10 cellular contexts compared by ENCODE assay signal in the genomic region with DNA sequence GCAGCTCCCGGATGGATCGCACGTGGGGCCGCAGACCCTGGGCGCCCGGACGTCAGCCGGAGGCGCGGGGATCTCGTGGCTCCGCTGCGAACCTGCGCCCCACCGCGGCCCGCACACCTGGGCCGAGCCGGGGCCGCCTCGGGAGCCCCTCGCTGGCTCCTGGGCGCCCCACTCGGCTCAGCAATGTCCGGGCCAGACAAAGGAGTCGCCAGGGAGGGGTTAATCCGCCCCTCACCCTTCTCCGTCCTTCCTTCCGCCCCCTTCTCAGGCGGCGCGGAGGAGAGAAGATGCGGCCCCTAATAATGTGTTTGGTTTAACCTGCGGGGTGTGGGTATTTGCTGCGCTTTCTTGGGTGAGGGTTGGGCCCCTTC. TPM values are rescaled to one million over a fixed set of nuclear protein-coding genes. Genes with fewer than 3 reads are reported as not detected.
DNase-seq lines count a peak whose midpoint lies in the region; ATAC-seq and TF ChIP-seq lines count a peak whose summit lies in the region.
"Had no signal": no experiment of that assay in that cellular context is flagged by ENCODE, and none has a peak within 500 bp of the region (broad histone marks: within the 10 kb centered on the region; RNA-seq: fewer than 3 reads in every experiment).

No MANE protein-coding gene starts in this region.

- no peak for DNase-seq in activated naive CD4-positive, alpha-beta T cell treated with anti-CD3 and anti-CD28 coated beads, Interleukin-2, amount 50 U/mL, for 72 hours (ENCODE audit: low spot score in 2 of 2)
- no peak for DNase-seq in mesothelial cell of epicardium (ENCODE audit: low spot score in 2 of 2, unreplicated experiment in 2 of 2)
- DNase-seq in cerebellar cortex (ENCODE audit: low spot score), result no peak
- no peak for DNase-seq in NCI-H748 (lab: John Stamatoyannopoulos, UW; ENCODE audit: unreplicated experiment)
- DNase-seq in activated T-helper 1 cell treated with anti-CD3 and anti-CD28 coated beads, Interleukin-12 subunit alpha, Interleukin-12 subunit beta, Interleukin-2, Interleukin-4 antibody, amounts not matched to agents 30 ng/mL and 10 ng/mL and 1 ng/mL, durations not matched to agents 14 hours and 24 hours and 36 hours (ENCODE audit: low spot score), result no peak
- DNase-seq: CD4-positive, alpha-beta T cell; occipital lobe had no signal

- H3K4me1 Mint-ChIP-seq in activated naive CD4-positive, alpha-beta T cell treated with anti-CD3 and anti-CD28 coated beads, Interleukin-2, amount 50 U/mL, for 24 hours, result peaks cover 25% of the 10 kb centered on the region
- peaks cover 52% of the 10 kb centered on the region for H3K4me1 Mint-ChIP-seq in dendritic cell treated with granulocyte-macrophage colony-stimulating factor and Interleukin-4, amounts not matched to agents 40 ng/mL and 50 ng/mL, for 4 days (ENCODE audit: low read depth)
- peaks cover 30% of the 10 kb centered on the region for H3K4me1 Mint-ChIP-seq in mesothelial cell of epicardium
- peaks cover 6% of the 10 kb centered on the region for H3K4me1 Mint-ChIP-seq in activated T-helper 1 cell treated with anti-CD3 and anti-CD28 coated beads, Interleukin-12 subunit alpha, Interleukin-12 subunit beta, Interleukin-2, Interleukin-4 antibody, amounts not matched to agents 30 ng/mL and 10 ng/mL and 1 ng/mL, durations not matched to agents 14 hours and 24 hours and 36 hours (ENCODE audit: low read depth)

- no peaks in the 10 kb centered on the region for H3K36me3 ChIP-seq in urinary bladder (ENCODE audit: insufficient read depth)

- H3K4me1 ChIP-seq in urinary bladder (ENCODE audit: insufficient read depth), result peaks cover 3% of the 10 kb centered on the region

- no peak for ATAC-seq in activated naive CD4-positive, alpha-beta T cell treated with anti-CD3 and anti-CD28 coated beads, Interleukin-2, amount 50 U/mL, for 72 hours

- no peaks in the 10 kb centered on the region for H3K9me3 Mint-ChIP-seq in activated naive CD4-positive, alpha-beta T cell treated with anti-CD3 and anti-CD28 coated beads, Interleukin-2, amount 50 U/mL, for 24 hours
- no peaks in the 10 kb centered on the region for H3K9me3 Mint-ChIP-seq in activated naive CD4-positive, alpha-beta T cell treated with anti-CD3 and anti-CD28 coated beads, Interleukin-2, amount 50 U/mL, for 72 hours
- H3K9me3 Mint-ChIP-seq in dendritic cell treated with granulocyte-macrophage colony-stimulating factor and Interleukin-4, amounts not matched to agents 40 ng/mL and 50 ng/mL, for 4 days, result no peaks in the 10 kb centered on the region
- H3K9me3 Mint-ChIP-seq in mesothelial cell of epicardium, result no peaks in the 10 kb centered on the region
- no peaks in the 10 kb centered on the region for H3K9me3 Mint-ChIP-seq in activated T-helper 1 cell treated with anti-CD3 and anti-CD28 coated beads, Interleukin-12 subunit alpha, Interleukin-12 subunit beta, Interleukin-2, Interleukin-4 antibody, amounts not matched to agents 30 ng/mL and 10 ng/mL and 1 ng/mL, durations not matched to agents 14 hours and 24 hours and 36 hours
- H3K9me3 Mint-ChIP-seq: CD4-positive, alpha-beta T cell had no signal

- peak overlapping the region; percentile 59 for H3K27ac Mint-ChIP-seq in activated naive CD4-positive, alpha-beta T cell treated with anti-CD3 and anti-CD28 coated beads, Interleukin-2, amount 50 U/mL, for 24 hours
- H3K27ac Mint-ChIP-seq in activated naive CD4-positive, alpha-beta T cell treated with anti-CD3 and anti-CD28 coated beads, Interleukin-2, amount 50 U/mL, for 72 hours, result no peak overlapping the region
- H3K27ac Mint-ChIP-seq in dendritic cell treated with granulocyte-macrophage colony-stimulating factor and Interleukin-4, amounts not matched to agents 40 ng/mL and 50 ng/mL, for 4 days, result peak overlapping the region; percentile 70
- peak overlapping the region; percentile 96 for H3K27ac Mint-ChIP-seq in mesothelial cell of epicardium
- no peak overlapping the region for H3K27ac Mint-ChIP-seq in activated T-helper 1 cell treated with anti-CD3 and anti-CD28 coated beads, Interleukin-12 subunit alpha, Interleukin-12 subunit beta, Interleukin-2, Interleukin-4 antibody, amounts not matched to agents 30 ng/mL and 10 ng/mL and 1 ng/mL, durations not matched to agents 14 hours and 24 hours and 36 hours
- H3K27ac Mint-ChIP-seq: CD4-positive, alpha-beta T cell had no signal

- no peak overlapping the region for H3K4me3 Mint-ChIP-seq in activated naive CD4-positive, alpha-beta T cell treated with anti-CD3 and anti-CD28 coated beads, Interleukin-2, amount 50 U/mL, for 24 hours
- peak overlapping the region; percentile 78 for H3K4me3 Mint-ChIP-seq in dendritic cell treated with granulocyte-macrophage colony-stimulating factor and Interleukin-4, amounts not matched to agents 40 ng/mL and 50 ng/mL, for 4 days
- peak overlapping the region; percentile 87 for H3K4me3 Mint-ChIP-seq in mesothelial cell of epicardium
- no peak overlapping the region for H3K4me3 Mint-ChIP-seq in activated T-helper 1 cell treated with anti-CD3 and anti-CD28 coated beads, Interleukin-12 subunit alpha, Interleukin-12 subunit beta, Interleukin-2, Interleukin-4 antibody, amounts not matched to agents 30 ng/mL and 10 ng/mL and 1 ng/mL, durations not matched to agents 14 hours and 24 hours and 36 hours
- H3K4me3 Mint-ChIP-seq: CD4-positive, alpha-beta T cell had no signal

- intact Hi-C loops in dendritic cell treated with granulocyte-macrophage colony-stimulating factor and Interleukin-4, amounts not matched to agents 40 ng/mL and 50 ng/mL, for 4 days (cut with micrococcal nuclease), result no loop called here
- intact Hi-C loops in activated T-helper 1 cell treated with anti-CD3 and anti-CD28 coated beads, Interleukin-12 subunit alpha, Interleukin-12 subunit beta, Interleukin-2, Interleukin-4 antibody, amounts not matched to agents 30 ng/mL and 10 ng/mL and 1 ng/mL, durations not matched to agents 14 hours and 24 hours and 36 hours (cut with micrococcal nuclease), result no loop called here

- H3K36me3 Mint-ChIP-seq in activated naive CD4-positive, alpha-beta T cell treated with anti-CD3 and anti-CD28 coated beads, Interleukin-2, amount 50 U/mL, for 24 hours, result no peaks in the 10 kb centered on the region
- peaks cover 5 to 6% of the 10 kb centered on the region in 2 donors for H3K36me3 Mint-ChIP-seq in activated naive CD4-positive, alpha-beta T cell treated with anti-CD3 and anti-CD28 coated beads, Interleukin-2, amount 50 U/mL, for 72 hours
- peaks cover 33% of the 10 kb centered on the region for H3K36me3 Mint-ChIP-seq in dendritic cell treated with granulocyte-macrophage colony-stimulating factor and Interleukin-4, amounts not matched to agents 40 ng/mL and 50 ng/mL, for 4 days (ENCODE audit: low read depth)
- H3K36me3 Mint-ChIP-seq in mesothelial cell of epicardium, result no peaks in the 10 kb centered on the region
- H3K36me3 Mint-ChIP-seq in activated T-helper 1 cell treated with anti-CD3 and anti-CD28 coated beads, Interleukin-12 subunit alpha, Interleukin-12 subunit beta, Interleukin-2, Interleukin-4 antibody, amounts not matched to agents 30 ng/mL and 10 ng/mL and 1 ng/mL, durations not matched to agents 14 hours and 24 hours and 36 hours (ENCODE audit: low read depth), result peaks cover 5% of the 10 kb centered on the region

- peak overlapping the region; percentile 83 for H3K4me3 ChIP-seq in urinary bladder (ENCODE audit: low read depth, low read length)

- H3K27ac ChIP-seq in urinary bladder (ENCODE audit: low read depth), result peak overlapping the region; percentile 95

- H3K27me3 Mint-ChIP-seq in activated naive CD4-positive, alpha-beta T cell treated with anti-CD3 and anti-CD28 coated beads, Interleukin-2, amount 50 U/mL, for 24 hours, result peaks cover 27% of the 10 kb centered on the region
- peaks cover 44% of the 10 kb centered on the region for H3K27me3 Mint-ChIP-seq in dendritic cell treated with granulocyte-macrophage colony-stimulating factor and Interleukin-4, amounts not matched to agents 40 ng/mL and 50 ng/mL, for 4 days
- H3K27me3 Mint-ChIP-seq in mesothelial cell of epicardium (ENCODE audit: low read depth), result no peaks in the 10 kb centered on the region
- peaks cover 44% of the 10 kb centered on the region for H3K27me3 Mint-ChIP-seq in activated T-helper 1 cell treated with anti-CD3 and anti-CD28 coated beads, Interleukin-12 subunit alpha, Interleukin-12 subunit beta, Interleukin-2, Interleukin-4 antibody, amounts not matched to agents 30 ng/mL and 10 ng/mL and 1 ng/mL, durations not matched to agents 14 hours and 24 hours and 36 hours (ENCODE audit: insufficient read depth)

- 3% methylated on average over 33 of the region's 35 CpGs for WGBS in urinary bladder

- no peak for TF ChIP-seq CTCF in mesothelial cell of epicardium (IDR thresholded peaks at IDR 0.05; ENCODE audit: unreplicated experiment)

RNA-seq across cellular contexts. Expression of a gene that starts 47.6 kb away (rescaled TPM):
- 10 to 100 TPM; 19.9 to 72.0 TPM for total RNA-seq in activated naive CD4-positive, alpha-beta T cell treated with anti-CD3 and anti-CD28 coated beads, Interleukin-2, amount 50 U/mL, for 72 hours
- 96.6 to 105 TPM (median 103 TPM) in 3 replicates for total RNA-seq in mesothelial cell of epicardium
- 28.5 TPM for total RNA-seq in urinary bladder
- polyA plus RNA-seq in urinary bladder, result 82.3 TPM
- 99.7 and 101 TPM in 2 replicates for total RNA-seq in activated T-helper 1 cell treated with anti-CD3 and anti-CD28 coated beads, Interleukin-12 subunit alpha, Interleukin-12 subunit beta, Interleukin-2, Interleukin-4 antibody, amounts not matched to agents 30 ng/mL and 10 ng/mL and 1 ng/mL, durations not matched to agents 14 hours and 24 hours and 36 hours

RNA-seq across cellular contexts. Expression of a gene that starts 52.6 kb away (rescaled TPM):
- total RNA-seq in activated naive CD4-positive, alpha-beta T cell treated with anti-CD3 and anti-CD28 coated beads, Interleukin-2, amount 50 U/mL, for 72 hours, result under 1 TPM in 1 of 2 donors, not detected in 1; 0.16 TPM
- total RNA-seq in mesothelial cell of epicardium, result 34.9 to 36.4 TPM (median 35.1 TPM) in 3 replicates
- total RNA-seq in urinary bladder, result 10.1 TPM
- 15.9 TPM for polyA plus RNA-seq in urinary bladder
- total RNA-seq in activated T-helper 1 cell treated with anti-CD3 and anti-CD28 coated beads, Interleukin-12 subunit alpha, Interleukin-12 subunit beta, Interleukin-2, Interleukin-4 antibody, amounts not matched to agents 30 ng/mL and 10 ng/mL and 1 ng/mL, durations not matched to agents 14 hours and 24 hours and 36 hours, result 0.02 and 0.08 TPM in 2 replicates

Comparison
In these comparisons a context has a peak if more than half of its experiments do, and no peak if none do; other contexts are left out.
1. H3K27ac Mint-ChIP-seq: peak in activated naive CD4-positive, alpha-beta T cell treated with anti-CD3 and anti-CD28 coated beads, Interleukin-2, amount 50 U/mL, for 24 hours (single experiment), dendritic cell treated with granulocyte-macrophage colony-stimulating factor and Interleukin-4, amounts not matched to agents 40 ng/mL and 50 ng/mL, for 4 days (single experiment) and mesothelial cell of epicardium (single experiment); none in activated naive CD4-positive, alpha-beta T cell treated with anti-CD3 and anti-CD28 coated beads, Interleukin-2, amount 50 U/mL, for 72 hours (0 of 2) and activated T-helper 1 cell treated with anti-CD3 and anti-CD28 coated beads, Interleukin-12 subunit alpha, Interleukin-12 subunit beta, Interleukin-2, Interleukin-4 antibody, amounts not matched to agents 30 ng/mL and 10 ng/mL and 1 ng/mL, durations not matched to agents 14 hours and 24 hours and 36 hours (single experiment).
2. H3K4me3 Mint-ChIP-seq: peak in dendritic cell treated with granulocyte-macrophage colony-stimulating factor and Interleukin-4, amounts not matched to agents 40 ng/mL and 50 ng/mL, for 4 days (single experiment) and mesothelial cell of epicardium (single experiment); none in activated naive CD4-positive, alpha-beta T cell treated with anti-CD3 and anti-CD28 coated beads, Interleukin-2, amount 50 U/mL, for 24 hours (single experiment) and activated T-helper 1 cell treated with anti-CD3 and anti-CD28 coated beads, Interleukin-12 subunit alpha, Interleukin-12 subunit beta, Interleukin-2, Interleukin-4 antibody, amounts not matched to agents 30 ng/mL and 10 ng/mL and 1 ng/mL, durations not matched to agents 14 hours and 24 hours and 36 hours (single experiment).